ENCODE assay signal across 7 cellular contexts in genomic region chr19:48470281-48470680, GRCh38. TPM values are rescaled to one million over a fixed set of nuclear protein-coding genes. Genes with fewer than 3 reads are reported as not detected.
DNase-seq lines count a peak whose midpoint lies in the region; ATAC-seq lines count a peak whose summit lies in the region.

No MANE protein-coding gene starts in this region.

- H3K9me3 Mint-ChIP-seq in activated T-helper 2 cell treated with anti-CD3 and anti-CD28 coated beads, Interferon-gamma antibody, Interleukin-2, Interleukin-4, amounts not matched to agents 10 μg/mL and 5 μg/mL and 100 μg/mL, durations not matched to agents 14 hours and 24 hours and 36 hours: no peaks in the 10 kb centered on the region
- no peaks in the 10 kb centered on the region for H3K9me3 Mint-ChIP-seq in stimulated activated naive CD8-positive, alpha-beta T cell treated with anti-CD3 and anti-CD28 coated beads, Interleukin-15, amount 100 ng/mL, for 72 hours

- H3K4me3 ChIP-seq in HUES48 (ENCODE audit: low read depth, low read length): peak overlapping the region; percentile 95
- peak overlapping the region; percentile 97 for H3K4me3 ChIP-seq in iPS-18c (ENCODE audit: insufficient read depth, low read depth, low read length)

- no peak overlapping the region for H3K9ac ChIP-seq in HUES48 (ENCODE audit: low read depth, low read length)

- intact Hi-C loops in activated T-helper 2 cell treated with anti-CD3 and anti-CD28 coated beads, Interferon-gamma antibody, Interleukin-2, Interleukin-4, amounts not matched to agents 10 μg/mL and 5 μg/mL and 100 μg/mL, durations not matched to agents 14 hours and 24 hours and 36 hours (cut with micrococcal nuclease): no loop called here

- H3K9me3 ChIP-seq in HUES48 (ENCODE audit: control insufficient read depth, insufficient read depth, low read length): no peaks in the 10 kb centered on the region
- no peaks in the 10 kb centered on the region for H3K9me3 ChIP-seq in iPS-18c (ENCODE audit: control insufficient read depth, insufficient read depth, low read length)

- peaks cover 6% of the 10 kb centered on the region for H3K4me1 Mint-ChIP-seq in activated T-helper 2 cell treated with anti-CD3 and anti-CD28 coated beads, Interferon-gamma antibody, Interleukin-2, Interleukin-4, amounts not matched to agents 10 μg/mL and 5 μg/mL and 100 μg/mL, durations not matched to agents 14 hours and 24 hours and 36 hours (ENCODE audit: low read depth)
- peaks cover 50% of the 10 kb centered on the region for H3K4me1 Mint-ChIP-seq in stimulated activated naive CD8-positive, alpha-beta T cell treated with anti-CD3 and anti-CD28 coated beads, Interleukin-15, amount 100 ng/mL, for 72 hours

- peaks cover 33% of the 10 kb centered on the region for H3K36me3 Mint-ChIP-seq in activated T-helper 2 cell treated with anti-CD3 and anti-CD28 coated beads, Interferon-gamma antibody, Interleukin-2, Interleukin-4, amounts not matched to agents 10 μg/mL and 5 μg/mL and 100 μg/mL, durations not matched to agents 14 hours and 24 hours and 36 hours (ENCODE audit: low read depth)

- H3K4me1 ChIP-seq in HUES48 (ENCODE audit: control insufficient read depth, insufficient read depth, low read length): no peaks in the 10 kb centered on the region

- H3K27ac ChIP-seq in HUES48 (ENCODE audit: low read depth, low read length): peak overlapping the region; percentile 100

- H3K4me3 Mint-ChIP-seq in activated T-helper 2 cell treated with anti-CD3 and anti-CD28 coated beads, Interferon-gamma antibody, Interleukin-2, Interleukin-4, amounts not matched to agents 10 μg/mL and 5 μg/mL and 100 μg/mL, durations not matched to agents 14 hours and 24 hours and 36 hours (ENCODE audit: low read depth): peak overlapping the region; percentile 82
- H3K4me3 Mint-ChIP-seq in stimulated activated naive CD8-positive, alpha-beta T cell treated with anti-CD3 and anti-CD28 coated beads, Interleukin-15, amount 100 ng/mL, for 72 hours: peak overlapping the region; percentile 88 to 91

- no peak for DNase-seq in activated T-helper 2 cell treated with anti-CD3 and anti-CD28 coated beads, Interferon-gamma antibody, Interleukin-2, Interleukin-4, amounts not matched to agents 10 μg/mL and 5 μg/mL and 100 μg/mL, durations not matched to agents 14 hours and 24 hours and 36 hours (ENCODE audit: low spot score)
- DNase-seq in stimulated activated naive CD8-positive, alpha-beta T cell treated with anti-CD3 and anti-CD28 coated beads, Interleukin-15, amount 100 ng/mL, for 72 hours: no peak
- no peak for DNase-seq in cerebellum (ENCODE audit: low spot score)

- H3K27me3 Mint-ChIP-seq in activated T-helper 2 cell treated with anti-CD3 and anti-CD28 coated beads, Interferon-gamma antibody, Interleukin-2, Interleukin-4, amounts not matched to agents 10 μg/mL and 5 μg/mL and 100 μg/mL, durations not matched to agents 14 hours and 24 hours and 36 hours (ENCODE audit: low read depth): no peaks in the 10 kb centered on the region
- H3K27me3 Mint-ChIP-seq in stimulated activated naive CD8-positive, alpha-beta T cell treated with anti-CD3 and anti-CD28 coated beads, Interleukin-15, amount 100 ng/mL, for 72 hours: no peaks in the 10 kb centered on the region

- no peaks in the 10 kb centered on the region for H3K27me3 ChIP-seq in HUES48 (ENCODE audit: control insufficient read depth, insufficient read depth, low read length)

- H3K27ac Mint-ChIP-seq in activated T-helper 2 cell treated with anti-CD3 and anti-CD28 coated beads, Interferon-gamma antibody, Interleukin-2, Interleukin-4, amounts not matched to agents 10 μg/mL and 5 μg/mL and 100 μg/mL, durations not matched to agents 14 hours and 24 hours and 36 hours: no peak overlapping the region
- H3K27ac Mint-ChIP-seq in stimulated activated naive CD8-positive, alpha-beta T cell treated with anti-CD3 and anti-CD28 coated beads, Interleukin-15, amount 100 ng/mL, for 72 hours: peak overlapping the region in 1 of 2 donors; percentile 97

- no peak for ATAC-seq in stimulated activated naive CD8-positive, alpha-beta T cell treated with anti-CD3 and anti-CD28 coated beads, Interleukin-15, amount 100 ng/mL, for 72 hours
- ATAC-seq in GM21423 (IDR thresholded peaks at IDR 0.05; ENCODE audit: unreplicated experiment): no peak
- no peak for ATAC-seq in GM18870 (IDR thresholded peaks at IDR 0.05; ENCODE audit: unreplicated experiment)

- H3K36me3 ChIP-seq in HUES48 (ENCODE audit: control insufficient read depth, insufficient read depth, low read length): peaks cover 51% of the 10 kb centered on the region

RNA-seq across cellular contexts. Expression of gene CYTH2, which starts 1.1 kb away (rescaled TPM):
- 37.7 and 38.6 TPM in 2 replicates for total RNA-seq in activated T-helper 2 cell treated with anti-CD3 and anti-CD28 coated beads, Interferon-gamma antibody, Interleukin-2, Interleukin-4, amounts not matched to agents 10 μg/mL and 5 μg/mL and 100 μg/mL, durations not matched to agents 14 hours and 24 hours and 36 hours
- total RNA-seq in cerebellum: 49.7 TPM

RNA-seq across cellular contexts. Expression of gene KCNJ14, which starts 14.9 kb away (rescaled TPM):
- 2.0 and 2.1 TPM in 2 replicates for total RNA-seq in activated T-helper 2 cell treated with anti-CD3 and anti-CD28 coated beads, Interferon-gamma antibody, Interleukin-2, Interleukin-4, amounts not matched to agents 10 μg/mL and 5 μg/mL and 100 μg/mL, durations not matched to agents 14 hours and 24 hours and 36 hours
- 1.6 TPM for total RNA-seq in cerebellum

RNA-seq across cellular contexts. Expression of gene GRWD1, which starts 24.5 kb away (rescaled TPM):
- total RNA-seq in activated T-helper 2 cell treated with anti-CD3 and anti-CD28 coated beads, Interferon-gamma antibody, Interleukin-2, Interleukin-4, amounts not matched to agents 10 μg/mL and 5 μg/mL and 100 μg/mL, durations not matched to agents 14 hours and 24 hours and 36 hours: 77.6 and 77.8 TPM in 2 replicates
- total RNA-seq in cerebellum: 9.7 TPM

RNA-seq across cellular contexts. Expression of gene LMTK3, which starts 41.4 kb away (rescaled TPM):
- 3.1 and 5.1 TPM in 2 replicates for total RNA-seq in activated T-helper 2 cell treated with anti-CD3 and anti-CD28 coated beads, Interferon-gamma antibody, Interleukin-2, Interleukin-4, amounts not matched to agents 10 μg/mL and 5 μg/mL and 100 μg/mL, durations not matched to agents 14 hours and 24 hours and 36 hours
- total RNA-seq in cerebellum: 7.0 TPM
